Comparison of ENCODE assay signal across 22 cellular contexts in genomic region chr7:78487464-78487863, GRCh38.
DNase-seq lines count a peak whose midpoint lies in the region; ATAC-seq, FAIRE-seq and TF ChIP-seq lines count a peak whose summit lies in the region.
"Had no signal": no experiment of that assay in that cellular context is flagged by ENCODE, and none has a peak within 500 bp of the region (broad histone marks: within the 10 kb centered on the region; RNA-seq: fewer than 3 reads in every experiment).

No MANE protein-coding gene starts in this region.

- 24 to 57% (median 28%) methylated on average over 5 of the region's 5 CpGs for WGBS in small intestine, 3 donors
- WGBS in tibial nerve, 2 donors, result 76 to 78% methylated on average over 5 of the region's 5 CpGs

- H3K27ac ChIP-seq in dorsolateral prefrontal cortex (peak overlapping the region in 35 of 59 donors; percentile 1 to 90 (median 73)), small intestine (ENCODE audit: low read depth in 1 of 2, low read length in 1 of 2) (no peak overlapping the region), foreskin keratinocyte (no peak overlapping the region), tibial nerve (no peak overlapping the region)
- H3K27ac ChIP-seq: 22Rv1, BLaER1 had no signal

- no peaks in the 10 kb centered on the region for H3K27me3 ChIP-seq in dorsolateral prefrontal cortex
- no peaks in the 10 kb centered on the region for H3K27me3 ChIP-seq in small intestine (ENCODE audit: control insufficient read depth in 2 of 2, insufficient read depth in 2 of 2, low read length in 2 of 2)
- no peaks in the 10 kb centered on the region for H3K27me3 ChIP-seq in foreskin keratinocyte
- no peaks in the 10 kb centered on the region for H3K27me3 ChIP-seq in tibial nerve
- H3K27me3 ChIP-seq: BLaER1 had no signal

- H3K36me3 ChIP-seq in small intestine (ENCODE audit: control insufficient read depth in 2 of 2, insufficient read depth in 2 of 2, low read length in 2 of 2) (no peaks in the 10 kb centered on the region), tibial nerve (no peaks in the 10 kb centered on the region)
- H3K36me3 ChIP-seq: BLaER1 had no signal

- peak; percentile 31 for DNase-seq in NCI-H1092 treated with DMSO at 0.1 percent for 48 hours (lab: John Stamatoyannopoulos, UW)
- no peak for DNase-seq in NCI-H1092 (lab: John Stamatoyannopoulos, UW)
- DNase-seq in RPMI8226, result peak; percentile 66
- DNase-seq in dorsolateral prefrontal cortex, result no peak
- peak; percentile 14 for DNase-seq in small intestine
- no peak for DNase-seq in foreskin keratinocyte
- DNase-seq in stimulated activated CD4-positive, alpha-beta T cell treated with anti-CD3 and anti-CD28 coated beads, Interleukin-15, amount 100 ng/mL, for 24 hours, result no peak
- no peak for DNase-seq in tibial nerve (ENCODE audit: low spot score in 2 of 2)
- DNase-seq: ACHN; CD4-positive, alpha-beta T cell; COR-L47; DMS79; KBM-7; NCI-H1105; NCI-H146; NCI-H446 treated with DMSO at 0.1 percent for 48 hours; NCI-H774; PC-3; SHP77 had no signal

- no peaks in the 10 kb centered on the region for H3K9me3 ChIP-seq in small intestine (ENCODE audit: control insufficient read depth, low read depth)
- H3K9me3 ChIP-seq in tibial nerve, result no peaks in the 10 kb centered on the region
- H3K9me3 ChIP-seq: BLaER1 had no signal

- H3K4me1 ChIP-seq in small intestine (ENCODE audit: control insufficient read depth in 2 of 2, insufficient read depth in 1 of 2, low read depth in 1 of 2, low read length in 1 of 2) (no peaks in the 10 kb centered on the region), foreskin keratinocyte (no peaks in the 10 kb centered on the region), tibial nerve (peaks cover 0 to 11% (median 5%) of the 10 kb centered on the region in 4 donors)
- H3K4me1 ChIP-seq: BLaER1 had no signal

- no peak for TF ChIP-seq POLR2A in tibial nerve (IDR thresholded peaks at IDR 0.05)

- no peak for TF ChIP-seq EP300 in tibial nerve (IDR thresholded peaks at IDR 0.05)

- no peak for FAIRE-seq in small intestine (lab: Jason Lieb, UNC)
- FAIRE-seq: H54 had no signal

- intact Hi-C loops in dorsolateral prefrontal cortex (cut with DNase I), result loop anchor here in 1 of 2 donors (5.0 kb wide), 1 partner anchor 45 kb away; no protein-coding TSS in a partner anchor

- no peak for ATAC-seq in foreskin keratinocyte
- ATAC-seq: PC-3 had no signal

- H3K4me3 ChIP-seq in dorsolateral prefrontal cortex, result peak overlapping the region in 47 of 59 donors; percentile 9 to 67 (median 50)
- no peak overlapping the region for H3K4me3 ChIP-seq in small intestine (ENCODE audit: low read depth in 1 of 2, low read length in 2 of 2)
- H3K4me3 ChIP-seq in tibial nerve, result no peak overlapping the region
- H3K4me3 ChIP-seq: BLaER1 had no signal

- TF ChIP-seq CTCF in dorsolateral prefrontal cortex (IDR thresholded peaks at IDR 0.05 in 54 of 56, conservative IDR thresholded peaks at IDR 0.05 in 2 of 56; ENCODE audit: low read depth in 1 of 56, partially characterized antibody in 56 of 56) (no peak), foreskin keratinocyte (conservative IDR thresholded peaks at IDR 0.05) (no peak), tibial nerve (IDR thresholded peaks at IDR 0.05) (no peak)

Comparison
In these comparisons a context has a peak if more than half of its experiments do, and no peak if none do; other contexts are left out.
1. DNase-seq: peak in NCI-H1092 treated with DMSO at 0.1 percent for 48 hours (single experiment), RPMI8226 (single experiment) and small intestine (single experiment); none in NCI-H1092 (single experiment), dorsolateral prefrontal cortex (0 of 10), foreskin keratinocyte (0 of 2), stimulated activated CD4-positive, alpha-beta T cell treated with anti-CD3 and anti-CD28 coated beads, Interleukin-15, amount 100 ng/mL, for 24 hours (single experiment) and tibial nerve (0 of 2).
2. H3K27ac ChIP-seq: peak in dorsolateral prefrontal cortex (35 of 59); none in small intestine (0 of 2), foreskin keratinocyte (single experiment) and tibial nerve (0 of 4).
3. H3K4me3 ChIP-seq: peak in dorsolateral prefrontal cortex (47 of 59); none in small intestine (0 of 2) and tibial nerve (0 of 4).